ENCODE assay signal across 22 cellular contexts in genomic region chr6:64255000-64255399, GRCh38.
"Had no signal": no experiment of that assay in that cellular context is flagged by ENCODE, and none has a peak within 500 bp of the region (broad histone marks: within the 10 kb centered on the region; RNA-seq: fewer than 3 reads in every experiment).

No MANE protein-coding gene starts in this region.

- H3K36me3 ChIP-seq: cardiac muscle cell, esophagus squamous epithelium, prostate gland, tibial nerve had no signal

- H3K27me3 ChIP-seq: cardiac muscle cell, esophagus squamous epithelium, tibial nerve had no signal

- ATAC-seq: activated CD4-positive, alpha-beta T cell treated with anti-CD3 and anti-CD28 coated beads for 36 hours; activated CD8-positive, alpha-beta memory T cell treated with anti-CD3 and anti-CD28 coated beads, Interleukin-2, amount 10 ng/mL, durations not matched to agents 7 days and 5 days; mucosa of descending colon; right cardiac atrium; stimulated activated naive CD8-positive, alpha-beta T cell treated with anti-CD3 and anti-CD28 coated beads, Interleukin-15, Interleukin-2, amounts not matched to agents 100 U/mL and 50 U/mL, for 24 hours; WTC11 had no signal

- H3K4me1 Mint-ChIP-seq: activated CD4-positive, alpha-beta T cell treated with anti-CD3 and anti-CD28 coated beads for 36 hours; activated CD8-positive, alpha-beta memory T cell treated with anti-CD3 and anti-CD28 coated beads, Interleukin-2, amount 10 ng/mL, durations not matched to agents 7 days and 5 days; activated naive CD8-positive, alpha-beta T cell treated with anti-CD3 and anti-CD28 coated beads for 36 hours; immature natural killer cell; memory B cell; naive B cell; neural crest cell had no signal

- H3K9me3 Mint-ChIP-seq: activated CD4-positive, alpha-beta memory T cell treated with anti-CD3 and anti-CD28 coated beads for 36 hours; activated naive CD8-positive, alpha-beta T cell treated with anti-CD3 and anti-CD28 coated beads for 36 hours; dendritic cell treated with granulocyte-macrophage colony-stimulating factor and Interleukin-4, amounts not matched to agents 40 ng/mL and 50 ng/mL, for 4 days; neural crest cell had no signal

- H3K4me3 Mint-ChIP-seq: activated CD4-positive, alpha-beta memory T cell treated with anti-CD3 and anti-CD28 coated beads for 36 hours; activated CD4-positive, alpha-beta T cell treated with anti-CD3 and anti-CD28 coated beads for 36 hours; activated CD8-positive, alpha-beta memory T cell treated with anti-CD3 and anti-CD28 coated beads, Interleukin-2, amount 10 ng/mL, durations not matched to agents 7 days and 5 days; activated naive CD8-positive, alpha-beta T cell treated with anti-CD3 and anti-CD28 coated beads for 36 hours; dendritic cell treated with granulocyte-macrophage colony-stimulating factor and Interleukin-4, amounts not matched to agents 40 ng/mL and 50 ng/mL, for 4 days; immature natural killer cell; memory B cell; naive B cell; neural crest cell; WTC11 had no signal

- H3K4me1 ChIP-seq: esophagus squamous epithelium, prostate gland, tibial nerve had no signal

- H3K27ac ChIP-seq: cardiac muscle cell, esophagus squamous epithelium, prostate gland, tibial nerve had no signal

- H3K27me3 Mint-ChIP-seq: activated CD4-positive, alpha-beta memory T cell treated with anti-CD3 and anti-CD28 coated beads for 36 hours; activated CD4-positive, alpha-beta T cell treated with anti-CD3 and anti-CD28 coated beads for 36 hours; activated CD8-positive, alpha-beta memory T cell treated with anti-CD3 and anti-CD28 coated beads, Interleukin-2, amount 10 ng/mL, durations not matched to agents 7 days and 5 days; activated naive CD8-positive, alpha-beta T cell treated with anti-CD3 and anti-CD28 coated beads for 36 hours; dendritic cell treated with granulocyte-macrophage colony-stimulating factor and Interleukin-4, amounts not matched to agents 40 ng/mL and 50 ng/mL, for 4 days; memory B cell; naive B cell had no signal

- DNase-seq: activated CD4-positive, alpha-beta memory T cell treated with anti-CD3 and anti-CD28 coated beads for 36 hours; activated CD4-positive, alpha-beta T cell treated with anti-CD3 and anti-CD28 coated beads for 36 hours; activated CD8-positive, alpha-beta memory T cell treated with anti-CD3 and anti-CD28 coated beads, Interleukin-2, amount 10 ng/mL, durations not matched to agents 7 days and 5 days; activated naive CD4-positive, alpha-beta T cell; activated naive CD8-positive, alpha-beta T cell treated with anti-CD3 and anti-CD28 coated beads for 36 hours; amniotic stem cell; effector memory CD4-positive, alpha-beta T cell; esophagus squamous epithelium; immature natural killer cell; mucosa of descending colon; naive B cell; right cardiac atrium; stimulated activated CD4-positive, alpha-beta T cell treated with anti-CD3 and anti-CD28 coated beads, Interleukin-2, amount 100 ng/mL, for 24 hours; stimulated activated naive CD8-positive, alpha-beta T cell treated with anti-CD3 and anti-CD28 coated beads, Interleukin-15, Interleukin-2, amounts not matched to agents 100 U/mL and 50 U/mL, for 24 hours; substantia nigra had no signal

- H3K27ac Mint-ChIP-seq: activated CD4-positive, alpha-beta memory T cell treated with anti-CD3 and anti-CD28 coated beads for 36 hours; activated CD4-positive, alpha-beta T cell treated with anti-CD3 and anti-CD28 coated beads for 36 hours; activated CD8-positive, alpha-beta memory T cell treated with anti-CD3 and anti-CD28 coated beads, Interleukin-2, amount 10 ng/mL, durations not matched to agents 7 days and 5 days; activated naive CD8-positive, alpha-beta T cell treated with anti-CD3 and anti-CD28 coated beads for 36 hours; dendritic cell treated with granulocyte-macrophage colony-stimulating factor and Interleukin-4, amounts not matched to agents 40 ng/mL and 50 ng/mL, for 4 days; memory B cell; naive B cell; WTC11 had no signal

- H3K4me3 ChIP-seq: cardiac muscle cell, esophagus squamous epithelium, mucosa of descending colon, prostate gland, tibial nerve had no signal

- H3K9me3 ChIP-seq: esophagus squamous epithelium, mucosa of descending colon, prostate gland, tibial nerve had no signal

- H3K36me3 Mint-ChIP-seq: activated CD4-positive, alpha-beta memory T cell treated with anti-CD3 and anti-CD28 coated beads for 36 hours; activated CD8-positive, alpha-beta memory T cell treated with anti-CD3 and anti-CD28 coated beads, Interleukin-2, amount 10 ng/mL, durations not matched to agents 7 days and 5 days; activated naive CD8-positive, alpha-beta T cell treated with anti-CD3 and anti-CD28 coated beads for 36 hours; memory B cell; naive B cell had no signal
